38 cellular contexts compared by ENCODE assay signal in genomic region chr4:16448240-16448639, GRCh38.
"Had no signal": no experiment of that assay in that cellular context is flagged by ENCODE, and none has a peak within 500 bp of the region (broad histone marks: within the 10 kb centered on the region; RNA-seq: fewer than 3 reads in every experiment).

No MANE protein-coding gene starts in this region.

- H3K27ac Mint-ChIP-seq: activated B cell treated with CpG ODN at 0.5 μM for 24 hours; activated CD4-positive, alpha-beta memory T cell treated with anti-CD3 and anti-CD28 coated beads for 36 hours; activated CD4-positive, alpha-beta T cell treated with anti-CD3 and anti-CD28 coated beads, Interleukin-2, amount 10 ng/mL, durations not matched to agents 24 days and 14 days; activated CD8-positive, alpha-beta T cell treated with anti-CD3 and anti-CD28 coated beads for 36 hours; activated naive CD4-positive, alpha-beta T cell treated with anti-CD3 and anti-CD28 coated beads for 36 hours; activated naive CD4-positive, alpha-beta T cell treated with anti-CD3 and anti-CD28 coated beads, Interleukin-2, amount 50 U/mL, for 72 hours; activated naive CD8-positive, alpha-beta T cell treated with anti-CD3 and anti-CD28 coated beads for 36 hours; activated T-cell treated with anti-CD3 and anti-CD28 coated beads, Interleukin-2, amount 50 U/mL, for 72 hours; activated T-helper 1 cell treated with anti-CD3 and anti-CD28 coated beads, Interleukin-12 subunit alpha, Interleukin-12 subunit beta, Interleukin-2, Interleukin-4 antibody, amounts not matched to agents 30 ng/mL and 10 ng/mL and 1 ng/mL, durations not matched to agents 14 hours and 24 hours and 36 hours; activated T-helper 17 cell treated with anti-CD3 and anti-CD28 coated beads, Interleukin-2, amount 50 U/mL, for 72 hours; T-helper 1 cell treated with Interleukin-12 subunit alpha and Interleukin-12 subunit beta and Interleukin-4 antibody, amounts not matched to agents 30 μg/mL and 1 μg/mL, for 36 hours; T-helper 2 cell treated with Interferon-gamma antibody and Interleukin-4, amounts not matched to agents 5 μg/mL and 100 μg/mL, for 36 hours had no signal

- FAIRE-seq: bronchial epithelial cell, TTC549 had no signal

- H3K4me3 Mint-ChIP-seq: activated B cell treated with CpG ODN at 0.5 μM for 24 hours; activated CD4-positive, alpha-beta memory T cell treated with anti-CD3 and anti-CD28 coated beads for 36 hours; activated CD4-positive, alpha-beta T cell treated with anti-CD3 and anti-CD28 coated beads, Interleukin-2, amount 10 ng/mL, durations not matched to agents 24 days and 14 days; activated CD8-positive, alpha-beta T cell treated with anti-CD3 and anti-CD28 coated beads for 36 hours; activated naive CD4-positive, alpha-beta T cell treated with anti-CD3 and anti-CD28 coated beads for 36 hours; activated naive CD8-positive, alpha-beta T cell treated with anti-CD3 and anti-CD28 coated beads for 36 hours; activated T-cell treated with anti-CD3 and anti-CD28 coated beads, Interleukin-2, amount 50 U/mL, for 4 hours; activated T-cell treated with anti-CD3 and anti-CD28 coated beads, Interleukin-2, amount 50 U/mL, for 72 hours; activated T-helper 1 cell treated with anti-CD3 and anti-CD28 coated beads, Interleukin-12 subunit alpha, Interleukin-12 subunit beta, Interleukin-2, Interleukin-4 antibody, amounts not matched to agents 30 ng/mL and 10 ng/mL and 1 ng/mL, durations not matched to agents 14 hours and 24 hours and 36 hours; activated T-helper 17 cell treated with anti-CD3 and anti-CD28 coated beads, Interleukin-2, amount 50 U/mL, for 72 hours; central memory CD8-positive, alpha-beta T cell; T-helper 1 cell treated with Interleukin-12 subunit alpha and Interleukin-12 subunit beta and Interleukin-4 antibody, amounts not matched to agents 30 μg/mL and 1 μg/mL, for 36 hours; T-helper 2 cell treated with Interferon-gamma antibody and Interleukin-4, amounts not matched to agents 5 μg/mL and 100 μg/mL, for 36 hours had no signal

- H3K9me3 Mint-ChIP-seq: activated B cell treated with CpG ODN at 0.5 μM for 24 hours; activated CD4-positive, alpha-beta memory T cell treated with anti-CD3 and anti-CD28 coated beads for 36 hours; activated CD4-positive, alpha-beta T cell treated with anti-CD3 and anti-CD28 coated beads, Interleukin-2, amount 10 ng/mL, durations not matched to agents 24 days and 14 days; activated CD8-positive, alpha-beta T cell treated with anti-CD3 and anti-CD28 coated beads for 36 hours; activated naive CD4-positive, alpha-beta T cell treated with anti-CD3 and anti-CD28 coated beads for 36 hours; activated naive CD4-positive, alpha-beta T cell treated with anti-CD3 and anti-CD28 coated beads, Interleukin-2, amount 50 U/mL, for 72 hours; activated naive CD8-positive, alpha-beta T cell treated with anti-CD3 and anti-CD28 coated beads for 36 hours; activated T-cell treated with anti-CD3 and anti-CD28 coated beads, Interleukin-2, amount 50 U/mL, for 4 hours; activated T-helper 1 cell treated with anti-CD3 and anti-CD28 coated beads, Interleukin-12 subunit alpha, Interleukin-12 subunit beta, Interleukin-2, Interleukin-4 antibody, amounts not matched to agents 30 ng/mL and 10 ng/mL and 1 ng/mL, durations not matched to agents 14 hours and 24 hours and 36 hours; activated T-helper 17 cell treated with anti-CD3 and anti-CD28 coated beads, Interleukin-2, amount 50 U/mL, for 72 hours; T-helper 1 cell treated with Interleukin-12 subunit alpha and Interleukin-12 subunit beta and Interleukin-4 antibody, amounts not matched to agents 30 μg/mL and 1 μg/mL, for 36 hours; T-helper 2 cell treated with Interferon-gamma antibody and Interleukin-4, amounts not matched to agents 5 μg/mL and 100 μg/mL, for 36 hours had no signal

- DNase-seq: activated B cell treated with CpG ODN at 0.5 μM for 24 hours; activated CD4-positive, alpha-beta memory T cell treated with anti-CD3 and anti-CD28 coated beads for 36 hours; activated CD4-positive, alpha-beta T cell treated with anti-CD3 and anti-CD28 coated beads for 4 hours; activated CD4-positive, alpha-beta T cell treated with anti-CD3 and anti-CD28 coated beads, Interleukin-2, amount 10 ng/mL, durations not matched to agents 24 days and 14 days; activated CD4-positive, alpha-beta T cell treated with anti-CD3 and anti-CD28 coated beads, Interleukin-2, amount 50 U/mL, for 1 hour; activated CD4-positive, alpha-beta T cell treated with anti-CD3 and anti-CD28 coated beads, Interleukin-2, amount 50 U/mL, for 4 hours; activated CD4-positive, CD25-positive, alpha-beta regulatory T cell treated with anti-CD3 and anti-CD28 coated beads, Interleukin-2, amount 50 U/mL, for 72 hours; activated CD8-positive, alpha-beta memory T cell treated with anti-CD3 and anti-CD28 coated beads, Interleukin-2, amount 50 U/mL, for 4 hours; activated CD8-positive, alpha-beta T cell treated with anti-CD3 and anti-CD28 coated beads for 36 hours; activated effector memory CD4-positive, alpha-beta T cell treated with anti-CD3 and anti-CD28 coated beads, Interleukin-2, amount 50 U/mL, for 16 hours; activated gamma-delta T cell treated with Interleukin-2 at 50 U/mL for 16 hours; activated naive CD4-positive, alpha-beta T cell; activated naive CD4-positive, alpha-beta T cell treated with anti-CD3 and anti-CD28 coated beads for 36 hours; activated naive CD4-positive, alpha-beta T cell treated with anti-CD3 and anti-CD28 coated beads, Interleukin-2, amount 50 U/mL, for 16 hours; activated naive CD8-positive, alpha-beta T cell treated with anti-CD3 and anti-CD28 coated beads for 36 hours; activated T-cell treated with anti-CD3 and anti-CD28 coated beads for 4 hours; activated T-cell treated with anti-CD3 and anti-CD28 coated beads, Interleukin-2, amount 50 U/mL, for 1 hour; activated T-cell treated with anti-CD3 and anti-CD28 coated beads, Interleukin-2, amount 50 U/mL, for 4 hours; activated T-cell treated with anti-CD3 and anti-CD28 coated beads, Interleukin-2, amount 50 U/mL, for 72 hours; adrenal gland; amniotic stem cell; caudate nucleus; cerebellar nuclear complex; T-helper 1 cell; T-helper 2 cell; T-helper 9 cell; WERI-Rb-1 had no signal

- H3K36me3 Mint-ChIP-seq: activated CD4-positive, alpha-beta memory T cell treated with anti-CD3 and anti-CD28 coated beads for 36 hours; activated naive CD4-positive, alpha-beta T cell treated with anti-CD3 and anti-CD28 coated beads, Interleukin-2, amount 50 U/mL, for 72 hours; activated naive CD8-positive, alpha-beta T cell treated with anti-CD3 and anti-CD28 coated beads for 36 hours; brain had no signal

- H3K9me3 ChIP-seq: adrenal gland, ascending aorta had no signal

- H3K27ac ChIP-seq: adrenal gland, ascending aorta, cardiac muscle cell, WERI-Rb-1 had no signal

- H3K27me3 ChIP-seq: adrenal gland, ascending aorta had no signal

- H3K27me3 Mint-ChIP-seq: activated CD4-positive, alpha-beta memory T cell treated with anti-CD3 and anti-CD28 coated beads for 36 hours; activated CD4-positive, alpha-beta T cell treated with anti-CD3 and anti-CD28 coated beads, Interleukin-2, amount 10 ng/mL, durations not matched to agents 24 days and 14 days; activated CD8-positive, alpha-beta T cell treated with anti-CD3 and anti-CD28 coated beads for 36 hours; activated naive CD8-positive, alpha-beta T cell treated with anti-CD3 and anti-CD28 coated beads for 36 hours; activated T-helper 17 cell treated with anti-CD3 and anti-CD28 coated beads, Interleukin-2, amount 50 U/mL, for 72 hours; brain; central memory CD8-positive, alpha-beta T cell had no signal

- H3K4me1 ChIP-seq: adrenal gland, ascending aorta had no signal

- H3K4me1 Mint-ChIP-seq: activated B cell treated with CpG ODN at 0.5 μM for 24 hours; activated CD4-positive, alpha-beta T cell treated with anti-CD3 and anti-CD28 coated beads, Interleukin-2, amount 10 ng/mL, durations not matched to agents 24 days and 14 days; activated naive CD8-positive, alpha-beta T cell treated with anti-CD3 and anti-CD28 coated beads for 36 hours; activated T-helper 17 cell treated with anti-CD3 and anti-CD28 coated beads, Interleukin-2, amount 50 U/mL, for 72 hours; central memory CD8-positive, alpha-beta T cell had no signal

- H3K4me3 ChIP-seq: adrenal gland, ascending aorta, cardiac muscle cell had no signal

- ATAC-seq: activated CD8-positive, alpha-beta T cell treated with anti-CD3 and anti-CD28 coated beads for 36 hours; activated naive CD4-positive, alpha-beta T cell treated with anti-CD3 and anti-CD28 coated beads, Interleukin-2, amount 50 U/mL, for 72 hours; activated T-cell treated with anti-CD3 and anti-CD28 coated beads, Interleukin-2, amount 50 U/mL, for 4 hours; activated T-cell treated with anti-CD3 and anti-CD28 coated beads, Interleukin-2, amount 50 U/mL, for 72 hours; activated T-helper 17 cell treated with anti-CD3 and anti-CD28 coated beads, Interleukin-2, amount 50 U/mL, for 72 hours had no signal

- H3K36me3 ChIP-seq: adrenal gland, ascending aorta, cardiac muscle cell, WERI-Rb-1 had no signal
